In genomic region chr5:62342476-62342837, GRCh38 we compare ENCODE assay signal across 14 cellular contexts. TPM values are rescaled to one million over a fixed set of nuclear protein-coding genes. Genes with fewer than 3 reads are reported as not detected.
DNase-seq lines count a peak whose midpoint lies in the region; ATAC-seq, FAIRE-seq and TF ChIP-seq lines count a peak whose summit lies in the region.
"Had no signal": no experiment of that assay in that cellular context is flagged by ENCODE, and none has a peak within 500 bp of the region (broad histone marks: within the 10 kb centered on the region; RNA-seq: fewer than 3 reads in every experiment).

No MANE protein-coding gene starts in this region.

- H3K27me3 ChIP-seq in GM12878 (replicated peaks in 1 of 2; ENCODE audit: control insufficient read depth in 2 of 2, insufficient read depth in 2 of 2, low read length in 1 of 2), result no peaks in the 10 kb centered on the region
- H3K27me3 ChIP-seq: adrenal gland had no signal

- TF ChIP-seq POLR2A in GM12878 (IDR thresholded peaks at IDR 0.05; ENCODE audit: low read depth, low read length), result no peak

- no peak for TF ChIP-seq CTCF in GM12878 (IDR thresholded peaks at IDR 0.05 in 2 of 3, conservative IDR thresholded peaks at IDR 0.05 in 1 of 3; ENCODE audit: control insufficient read depth in 2 of 3, extremely low read depth in 1 of 3, insufficient read depth in 1 of 3, low read depth in 3 of 3, low read length in 3 of 3)

- DNase-seq in GM12878 (ENCODE audit: low read depth, low spot score) (no peak), NCI-H69 (lab: John Stamatoyannopoulos, UW) (no peak), NCI-H446 (lab: John Stamatoyannopoulos, UW) (no peak), sciatic nerve (ENCODE audit: low spot score) (no peak)
- DNase-seq: adrenal gland, COR-L47, NCI-H1092, PC-9 had no signal

- RAD21 ChIA-PET in GM12878 (lab: Charles Lee; ENCODE audit: unreplicated experiment), result no interaction called here

- intact Hi-C loops in GM12878 (cut with micrococcal nuclease; ENCODE audit: unreplicated experiment) (no loop called here), sciatic nerve (cut with DNase I) (no loop called here)

- FAIRE-seq in GM12878 (lab: Jason Lieb, UNC), result no peak
- FAIRE-seq: endometrium had no signal

- H3K9ac ChIP-seq in GM12878 (ENCODE audit: control insufficient read depth, insufficient read depth, low read length), result no peak overlapping the region

- H3K79me2 ChIP-seq in GM12878 (ENCODE audit: control insufficient read depth, insufficient read depth, low read length), result peaks cover 52% of the 10 kb centered on the region

- no peaks in the 10 kb centered on the region; the same call in 1 of the 2 replicates for H4K20me1 ChIP-seq in GM12878 (ENCODE audit: control insufficient read depth, insufficient read depth)

- peak overlapping the region; percentile 30; the same call in 1 of the 2 replicates for H3K27ac ChIP-seq in GM12878 (ENCODE audit: control insufficient read depth, insufficient read depth)
- H3K27ac ChIP-seq: adrenal gland, PC-9 had no signal

- 94% methylated on average over 2 of the region's 2 CpGs for whole genome bisulfite sequencing in GM12878 (ENCODE audit: insufficient coverage, insufficient replicate concordance, low lambda C conversion rate, missing lambda C conversion rate)

- peaks cover 0 to 3% of the 10 kb centered on the region in 2 experiments; a peak in 2 of 4 replicates for H3K36me3 ChIP-seq in GM12878 (ENCODE audit: control insufficient read depth in 2 of 2, insufficient read depth in 2 of 2, low read length in 1 of 2)
- H3K36me3 ChIP-seq: adrenal gland had no signal

- TF ChIP-seq RAD21 in GM12878 (IDR thresholded peaks at IDR 0.05; ENCODE audit: insufficient read depth, low read depth, low read length), result no peak

- BruUV-seq in GM12878 (replicated peaks; lab: Mats Ljungman, UMichigan), result no TSS peak

- H3K4me1 ChIP-seq in GM12878 (ENCODE audit: control insufficient read depth, insufficient read depth, low read length), result peaks cover 13% of the 10 kb centered on the region
- H3K4me1 ChIP-seq: adrenal gland had no signal

- TF ChIP-seq EP300 in GM12878 (IDR thresholded peaks at IDR 0.05; ENCODE audit: borderline replicate concordance in 1 of 2, control insufficient read depth in 1 of 2, low read depth in 2 of 2, low read length in 2 of 2), result no peak

- H3K4me2 ChIP-seq in GM12878 (ENCODE audit: control insufficient read depth, insufficient read depth), result peak overlapping the region; percentile 56; the same call in 1 of the 2 replicates
- H3K4me2 ChIP-seq: PC-9 had no signal

- CTCF ChIA-PET in GM12878 (lab: Yijun Ruan, JAX), result no interaction called here

- SMC1A ChIA-PET in GM12878 (lab: Charles Lee; ENCODE audit: uncharacterized antibody, unreplicated experiment), result interaction anchor here (1.1 kb wide), 1 partner anchor 118 kb away, joined by 5 read pairs; no protein-coding TSS in a partner anchor

- H3K4me3 ChIP-seq in GM12878, result no peak overlapping the region
- H3K4me3 ChIP-seq: adrenal gland, PC-9 had no signal

- in situ Hi-C loops in GM12878 (cut with MboI), result no loop called here

- ATAC-seq in GM18868 (IDR thresholded peaks at IDR 0.05; ENCODE audit: unreplicated experiment), result peak; percentile 54
- peak; percentile 42 for ATAC-seq in GM21423 (IDR thresholded peaks at IDR 0.05; ENCODE audit: unreplicated experiment)
- peak; percentile 36 for ATAC-seq in HG03108 (IDR thresholded peaks at IDR 0.05; ENCODE audit: unreplicated experiment)
- ATAC-seq in GM12878, result peak; percentile 37
- no peak for ATAC-seq in HG03039 (IDR thresholded peaks at IDR 0.05; ENCODE audit: unreplicated experiment)
- no peak for ATAC-seq in sciatic nerve
- ATAC-seq: WTC11 had no signal

- no peak overlapping the region for H2AFZ ChIP-seq in GM12878 (ENCODE audit: control insufficient read depth, low read depth, low read length)
- H2AFZ ChIP-seq: PC-9 had no signal

- POLR2A ChIA-PET in GM12878 (lab: Charles Lee), result no interaction called here

- H3K9me3 ChIP-seq in GM12878 (replicated peaks; ENCODE audit: control insufficient read depth, insufficient read depth, low read length), result no peaks in the 10 kb centered on the region
- H3K9me3 ChIP-seq: adrenal gland had no signal

TF ChIP-seq in GM12878, 131 proteins besides CTCF, POLR2A, EP300 and RAD21 (continues in another document):
- TF ChIP-seq GATAD2B (conservative IDR thresholded peaks at IDR 0.05; ENCODE audit: low read depth) (no peak), SMAD5 (IDR thresholded peaks at IDR 0.05; ENCODE audit: low read depth) (no peak), MTA2 (IDR thresholded peaks at IDR 0.05; ENCODE audit: low read depth) (no peak), RELA (IDR thresholded peaks at IDR 0.05; ENCODE audit: borderline replicate concordance, partially characterized antibody) (no peak), IKZF2 (IDR thresholded peaks at IDR 0.05) (no peak), ZNF687 (IDR thresholded peaks at IDR 0.05) (no peak), ZBTB11 (CRISPR knock-in tag; IDR thresholded peaks at IDR 0.05) (no peak), CREM (IDR thresholded peaks at IDR 0.05; ENCODE audit: low read depth) (no peak), HDGF (IDR thresholded peaks at IDR 0.05) (no peak), IRF4 (IDR thresholded peaks at IDR 0.05; ENCODE audit: low read depth, low read length) (no peak), MTA3 (IDR thresholded peaks at IDR 0.05; ENCODE audit: borderline replicate concordance, low read length) (no peak)

RNA-seq across cellular contexts. Expression of gene KIF2A, which starts 36.5 kb away (rescaled TPM):
- total RNA-seq in GM12878 (2013; cell fraction: nucleolus; rRNA removed), result 118 and 141 TPM in 2 replicates
- total RNA-seq in GM12878 (2014; rRNA removed), result 55.2 and 69.2 TPM in 2 replicates
- total RNA-seq in GM12878 (2014; rRNA removed; fragmentation: Illumina TruSeq; extraction: Trizol), result 97.3 and 97.9 TPM in 2 replicates
- 81.0 and 82.1 TPM in 2 replicates for total RNA-seq in GM12878 (2021)
- 31.2 TPM for polyA plus RNA-seq in GM12878 (2011; ENCODE audit: low read depth)
- 78.1 and 121 TPM in 2 replicates for polyA plus RNA-seq in GM12878 (2011; rRNA removed)
- 33.0 and 42.8 TPM in 2 replicates for polyA plus RNA-seq in GM12878 (2011; cell fraction: cytosol; rRNA removed)
- polyA plus RNA-seq in GM12878 (2011; cell fraction: nucleus; rRNA removed), result 44.1 and 58.5 TPM in 2 replicates
- polyA plus RNA-seq in GM12878 (2012), result 37.7 and 55.1 TPM in 2 replicates
- 124 and 140 TPM in 2 replicates for polyA plus RNA-seq in GM12878 (2014; fragmentation: Illumina TruSeq; extraction: Trizol)
- polyA plus RNA-seq in GM12878 (2014; fragmentation: Nextera tagmentation; extraction: Ambion mirVana), result 10 to 100 TPM; 35.9 to 36.9 TPM
- 44.2 and 54.3 TPM in 2 replicates for polyA plus RNA-seq in GM12878 (2014; rRNA removed)
- 100 to 1,000 TPM in 1 of 2 experiments, 10 to 100 TPM in 1; 93.1 to 106 TPM for polyA plus RNA-seq in GM12878 (2016; fragmentation: Nextera tagmentation; extraction: Ambion mirVana)
- 73.4 and 117 TPM in 2 replicates for polyA minus RNA-seq in GM12878 (2011; rRNA and poly(A)+ RNA removed)
- 51.3 and 63.9 TPM in 2 replicates for polyA minus RNA-seq in GM12878 (2011; cell fraction: cytosol; rRNA and poly(A)+ RNA removed)
- polyA minus RNA-seq in GM12878 (2011; cell fraction: nucleus; rRNA and poly(A)+ RNA removed), result 35.1 and 43.3 TPM in 2 replicates
- 54.4 TPM for total RNA-seq in sciatic nerve

Comparison
In these comparisons a context has a peak if more than half of its experiments do, and no peak if none do; other contexts are left out.
1. ATAC-seq: peak in GM18868 (single experiment), GM21423 (single experiment), HG03108 (single experiment) and GM12878 (single experiment); none in HG03039 (single experiment) and sciatic nerve (single experiment).